Comparison of ENCODE assay signal across 1 cellular context in the genomic region with DNA sequence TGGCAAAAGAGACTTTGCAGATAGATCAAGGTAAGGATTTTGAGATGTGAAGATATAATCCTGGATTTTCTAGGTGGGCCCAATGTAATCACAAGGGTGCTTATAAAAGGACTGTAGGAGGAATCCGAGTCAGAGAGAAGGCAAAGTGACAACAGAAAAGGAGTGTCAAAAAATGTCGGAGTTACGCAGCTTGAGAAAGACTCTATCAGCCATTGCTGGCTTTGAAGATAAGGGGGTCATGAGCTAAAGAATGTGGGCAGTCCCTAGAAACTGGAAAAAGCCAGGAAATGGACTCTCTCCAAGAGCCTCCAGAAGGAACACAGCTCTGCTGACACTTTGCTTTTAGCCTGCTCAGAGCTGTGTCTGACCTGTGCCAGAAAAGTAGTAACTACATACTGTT.
TF ChIP-seq lines count a peak whose summit lies in the region.

No MANE protein-coding gene starts in this region.

TF ChIP-seq in K562, 482 proteins besides CTCF, POLR2A, EP300 and RAD21 (continued from another document and continues in another):
- TF ChIP-seq E2F1 (CRISPR knock-in tag; IDR thresholded peaks at IDR 0.05) (no peak), GATAD2B (IDR thresholded peaks at IDR 0.05; ENCODE audit: borderline replicate concordance) (no peak), NFIC (IDR thresholded peaks at IDR 0.05) (peak; percentile 57; the same call in 1 of the 2 replicates), SMARCC2 (IDR thresholded peaks at IDR 0.05; ENCODE audit: low read depth) (0 out of 2 replicates have a peak, but pooled peaks have one; percentile 22), ATF1 (CRISPR knock-in tag; IDR thresholded peaks at IDR 0.05) (no peak), ATF1 (tag; IDR thresholded peaks at IDR 0.05) (peak; percentile 33; the same call in 1 of the 2 replicates), THAP7 (CRISPR knock-in tag; IDR thresholded peaks at IDR 0.05) (no peak), ZNF431 (CRISPR knock-in tag; IDR thresholded peaks at IDR 0.05) (no peak), ZNF75A (CRISPR knock-in tag; IDR thresholded peaks at IDR 0.05) (no peak), ZNF253 (CRISPR knock-in tag; conservative IDR thresholded peaks at IDR 0.05) (no peak), POU5F1 (IDR thresholded peaks at IDR 0.05; ENCODE audit: borderline replicate concordance, low read depth, low read length, partially characterized antibody) (no peak), E2F3 (CRISPR knock-in tag; IDR thresholded peaks at IDR 0.05) (no peak), ZNF639 (CRISPR knock-in tag; conservative IDR thresholded peaks at IDR 0.05 in 1 of 2, IDR thresholded peaks at IDR 0.05 in 1 of 2) (peak in 1 of 2 experiments; percentile 45; a peak in 1 of 4 replicates), KDM2B (CRISPR knock-in tag; IDR thresholded peaks at IDR 0.05) (no peak), HDAC2 (IDR thresholded peaks at IDR 0.05) (0 out of 2 replicates have a peak, but pooled peaks have one; percentile 27), ZEB2 (IDR thresholded peaks at IDR 0.05) (no peak), SPI1 (IDR thresholded peaks at IDR 0.05; ENCODE audit: borderline replicate concordance, low read depth, low read length) (no peak), NR2C2 (CRISPR knock-in tag; IDR thresholded peaks at IDR 0.05) (no peak), NR2C2 (tag; IDR thresholded peaks at IDR 0.05) (peak; percentile 78), PHTF2 (CRISPR knock-in tag; IDR thresholded peaks at IDR 0.05) (no peak), ZBTB9 (CRISPR knock-in tag; IDR thresholded peaks at IDR 0.05) (no peak; the same call in 1 of the 2 replicates), TEAD4 (IDR thresholded peaks at IDR 0.05; ENCODE audit: low read length) (peak; percentile 84), TEAD4 (CRISPR knock-in tag; IDR thresholded peaks at IDR 0.05; ENCODE audit: borderline replicate concordance) (no peak), KLF10 (CRISPR knock-in tag; IDR thresholded peaks at IDR 0.05) (no peak), GATA2 (CRISPR knock-in tag; IDR thresholded peaks at IDR 0.05) (0 out of 2 replicates have a peak, but pooled peaks have one; percentile 34), TRIM24 (IDR thresholded peaks at IDR 0.05) (0 out of 4 replicates have a peak, but pooled peaks have one; percentile 17 to 50), TEAD1 (CRISPR knock-in tag; IDR thresholded peaks at IDR 0.05) (peak in 1 of 2 experiments; percentile 65; a peak in 2 of 4 replicates)
- TF ChIP-seq, protein P1, sequence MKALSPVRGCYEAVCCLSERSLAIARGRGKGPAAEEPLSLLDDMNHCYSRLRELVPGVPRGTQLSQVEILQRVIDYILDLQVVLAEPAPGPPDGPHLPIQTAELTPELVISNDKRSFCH (CRISPR knock-in tag; IDR thresholded peaks at IDR 0.05), result no peak
- TF ChIP-seq, protein P1 (tag; IDR thresholded peaks at IDR 0.05), result 0 out of 2 replicates have a peak, but pooled peaks have one; percentile 19
- TF ChIP-seq, protein P2, sequence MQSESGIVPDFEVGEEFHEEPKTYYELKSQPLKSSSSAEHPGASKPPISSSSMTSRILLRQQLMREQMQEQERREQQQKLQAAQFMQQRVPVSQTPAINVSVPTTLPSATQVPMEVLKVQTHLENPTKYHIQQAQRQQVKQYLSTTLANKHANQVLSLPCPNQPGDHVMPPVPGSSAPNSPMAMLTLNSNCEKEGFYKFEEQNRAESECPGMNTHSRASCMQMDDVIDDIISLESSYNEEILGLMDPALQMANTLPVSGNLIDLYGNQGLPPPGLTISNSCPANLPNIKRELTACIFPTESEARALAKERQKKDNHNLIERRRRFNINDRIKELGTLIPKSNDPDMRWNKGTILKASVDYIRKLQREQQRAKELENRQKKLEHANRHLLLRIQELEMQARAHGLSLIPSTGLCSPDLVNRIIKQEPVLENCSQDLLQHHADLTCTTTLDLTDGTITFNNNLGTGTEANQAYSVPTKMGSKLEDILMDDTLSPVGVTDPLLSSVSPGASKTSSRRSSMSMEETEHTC (IDR thresholded peaks at IDR 0.05), result 0 out of 2 replicates have a peak, but pooled peaks have one; percentile 40
- TF ChIP-seq, protein P3, sequence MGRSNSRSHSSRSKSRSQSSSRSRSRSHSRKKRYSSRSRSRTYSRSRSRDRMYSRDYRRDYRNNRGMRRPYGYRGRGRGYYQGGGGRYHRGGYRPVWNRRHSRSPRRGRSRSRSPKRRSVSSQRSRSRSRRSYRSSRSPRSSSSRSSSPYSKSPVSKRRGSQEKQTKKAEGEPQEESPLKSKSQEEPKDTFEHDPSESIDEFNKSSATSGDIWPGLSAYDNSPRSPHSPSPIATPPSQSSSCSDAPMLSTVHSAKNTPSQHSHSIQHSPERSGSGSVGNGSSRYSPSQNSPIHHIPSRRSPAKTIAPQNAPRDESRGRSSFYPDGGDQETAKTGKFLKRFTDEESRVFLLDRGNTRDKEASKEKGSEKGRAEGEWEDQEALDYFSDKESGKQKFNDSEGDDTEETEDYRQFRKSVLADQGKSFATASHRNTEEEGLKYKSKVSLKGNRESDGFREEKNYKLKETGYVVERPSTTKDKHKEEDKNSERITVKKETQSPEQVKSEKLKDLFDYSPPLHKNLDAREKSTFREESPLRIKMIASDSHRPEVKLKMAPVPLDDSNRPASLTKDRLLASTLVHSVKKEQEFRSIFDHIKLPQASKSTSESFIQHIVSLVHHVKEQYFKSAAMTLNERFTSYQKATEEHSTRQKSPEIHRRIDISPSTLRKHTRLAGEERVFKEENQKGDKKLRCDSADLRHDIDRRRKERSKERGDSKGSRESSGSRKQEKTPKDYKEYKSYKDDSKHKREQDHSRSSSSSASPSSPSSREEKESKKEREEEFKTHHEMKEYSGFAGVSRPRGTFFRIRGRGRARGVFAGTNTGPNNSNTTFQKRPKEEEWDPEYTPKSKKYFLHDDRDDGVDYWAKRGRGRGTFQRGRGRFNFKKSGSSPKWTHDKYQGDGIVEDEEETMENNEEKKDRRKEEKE (IDR thresholded peaks at IDR 0.05; ENCODE audit: borderline replicate concordance in 1 of 2, control insufficient read depth in 1 of 2, low read depth in 2 of 2, low read length in 1 of 2), result no peak
- TF ChIP-seq, protein P4, sequence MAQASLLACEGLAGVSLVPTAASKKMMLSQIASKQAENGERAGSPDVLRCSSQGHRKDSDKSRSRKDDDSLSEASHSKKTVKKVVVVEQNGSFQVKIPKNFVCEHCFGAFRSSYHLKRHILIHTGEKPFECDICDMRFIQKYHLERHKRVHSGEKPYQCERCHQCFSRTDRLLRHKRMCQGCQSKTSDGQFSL (CRISPR knock-in tag; IDR thresholded peaks at IDR 0.05), result no peak
- TF ChIP-seq, protein P4 (tag; IDR thresholded peaks at IDR 0.05), result no peak
- TF ChIP-seq, protein P5, sequence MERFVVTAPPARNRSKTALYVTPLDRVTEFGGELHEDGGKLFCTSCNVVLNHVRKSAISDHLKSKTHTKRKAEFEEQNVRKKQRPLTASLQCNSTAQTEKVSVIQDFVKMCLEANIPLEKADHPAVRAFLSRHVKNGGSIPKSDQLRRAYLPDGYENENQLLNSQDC (CRISPR knock-in tag; IDR thresholded peaks at IDR 0.05), result no peak
- TF ChIP-seq, protein P6, sequence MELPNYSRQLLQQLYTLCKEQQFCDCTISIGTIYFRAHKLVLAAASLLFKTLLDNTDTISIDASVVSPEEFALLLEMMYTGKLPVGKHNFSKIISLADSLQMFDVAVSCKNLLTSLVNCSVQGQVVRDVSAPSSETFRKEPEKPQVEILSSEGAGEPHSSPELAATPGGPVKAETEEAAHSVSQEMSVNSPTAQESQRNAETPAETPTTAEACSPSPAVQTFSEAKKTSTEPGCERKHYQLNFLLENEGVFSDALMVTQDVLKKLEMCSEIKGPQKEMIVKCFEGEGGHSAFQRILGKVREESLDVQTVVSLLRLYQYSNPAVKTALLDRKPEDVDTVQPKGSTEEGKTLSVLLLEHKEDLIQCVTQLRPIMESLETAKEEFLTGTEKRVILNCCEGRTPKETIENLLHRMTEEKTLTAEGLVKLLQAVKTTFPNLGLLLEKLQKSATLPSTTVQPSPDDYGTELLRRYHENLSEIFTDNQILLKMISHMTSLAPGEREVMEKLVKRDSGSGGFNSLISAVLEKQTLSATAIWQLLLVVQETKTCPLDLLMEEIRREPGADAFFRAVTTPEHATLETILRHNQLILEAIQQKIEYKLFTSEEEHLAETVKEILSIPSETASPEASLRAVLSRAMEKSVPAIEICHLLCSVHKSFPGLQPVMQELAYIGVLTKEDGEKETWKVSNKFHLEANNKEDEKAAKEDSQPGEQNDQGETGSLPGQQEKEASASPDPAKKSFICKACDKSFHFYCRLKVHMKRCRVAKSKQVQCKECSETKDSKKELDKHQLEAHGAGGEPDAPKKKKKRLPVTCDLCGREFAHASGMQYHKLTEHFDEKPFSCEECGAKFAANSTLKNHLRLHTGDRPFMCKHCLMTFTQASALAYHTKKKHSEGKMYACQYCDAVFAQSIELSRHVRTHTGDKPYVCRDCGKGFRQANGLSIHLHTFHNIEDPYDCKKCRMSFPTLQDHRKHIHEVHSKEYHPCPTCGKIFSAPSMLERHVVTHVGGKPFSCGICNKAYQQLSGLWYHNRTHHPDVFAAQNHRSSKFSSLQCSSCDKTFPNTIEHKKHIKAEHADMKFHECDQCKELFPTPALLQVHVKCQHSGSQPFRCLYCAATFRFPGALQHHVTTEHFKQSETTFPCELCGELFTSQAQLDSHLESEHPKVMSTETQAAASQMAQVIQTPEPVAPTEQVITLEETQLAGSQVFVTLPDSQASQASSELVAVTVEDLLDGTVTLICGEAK (IDR thresholded peaks at IDR 0.05), result no peak
- TF ChIP-seq, protein P6 (CRISPR knock-in tag; IDR thresholded peaks at IDR 0.05), result no peak
